ENCODE assay signal across 1 cellular context in the genomic region with DNA sequence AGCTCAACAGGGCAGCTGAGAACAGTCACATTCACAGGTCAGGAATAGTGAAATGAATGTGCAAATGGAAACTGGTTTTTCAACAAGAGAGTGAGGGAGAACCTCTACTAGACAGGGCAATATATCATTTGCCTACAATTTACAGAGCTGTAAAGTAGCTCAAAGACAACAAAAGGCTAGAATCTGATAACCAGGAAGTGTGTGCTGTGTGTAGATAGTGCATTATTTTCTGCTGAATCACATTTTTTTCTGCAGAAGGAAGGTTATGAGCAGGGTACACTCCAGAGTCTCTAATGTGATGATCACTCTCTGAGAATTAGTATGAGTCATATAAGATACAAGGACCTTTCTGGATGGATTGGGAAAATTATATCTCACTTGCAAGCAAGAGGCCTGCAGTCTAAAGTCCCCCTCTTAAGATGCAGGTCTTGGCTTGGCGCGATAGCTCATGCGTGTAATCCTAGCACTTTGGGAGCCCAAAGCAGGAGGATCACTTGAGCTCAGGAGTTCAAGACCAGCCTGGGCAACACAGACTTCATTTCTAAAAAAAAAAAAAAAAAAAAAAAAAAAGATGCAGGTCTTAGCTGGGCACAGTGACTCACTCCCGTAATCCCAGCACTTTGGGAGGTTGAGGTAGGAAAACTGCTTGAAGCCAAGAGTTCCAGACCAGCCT.
TF ChIP-seq lines count a peak whose summit lies in the region.

No MANE protein-coding gene starts in this region.

TF ChIP-seq in K562, 482 proteins besides CTCF, POLR2A, EP300 and RAD21 (continued from another document and continues in another):
- TF ChIP-seq, protein P1, sequence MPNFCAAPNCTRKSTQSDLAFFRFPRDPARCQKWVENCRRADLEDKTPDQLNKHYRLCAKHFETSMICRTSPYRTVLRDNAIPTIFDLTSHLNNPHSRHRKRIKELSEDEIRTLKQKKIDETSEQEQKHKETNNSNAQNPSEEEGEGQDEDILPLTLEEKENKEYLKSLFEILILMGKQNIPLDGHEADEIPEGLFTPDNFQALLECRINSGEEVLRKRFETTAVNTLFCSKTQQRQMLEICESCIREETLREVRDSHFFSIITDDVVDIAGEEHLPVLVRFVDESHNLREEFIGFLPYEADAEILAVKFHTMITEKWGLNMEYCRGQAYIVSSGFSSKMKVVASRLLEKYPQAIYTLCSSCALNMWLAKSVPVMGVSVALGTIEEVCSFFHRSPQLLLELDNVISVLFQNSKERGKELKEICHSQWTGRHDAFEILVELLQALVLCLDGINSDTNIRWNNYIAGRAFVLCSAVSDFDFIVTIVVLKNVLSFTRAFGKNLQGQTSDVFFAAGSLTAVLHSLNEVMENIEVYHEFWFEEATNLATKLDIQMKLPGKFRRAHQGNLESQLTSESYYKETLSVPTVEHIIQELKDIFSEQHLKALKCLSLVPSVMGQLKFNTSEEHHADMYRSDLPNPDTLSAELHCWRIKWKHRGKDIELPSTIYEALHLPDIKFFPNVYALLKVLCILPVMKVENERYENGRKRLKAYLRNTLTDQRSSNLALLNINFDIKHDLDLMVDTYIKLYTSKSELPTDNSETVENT (CRISPR knock-in tag; IDR thresholded peaks at IDR 0.05): no peak
- TF ChIP-seq SUPT5H (IDR thresholded peaks at IDR 0.05) (no peak), GATA2 (CRISPR knock-in tag; IDR thresholded peaks at IDR 0.05) (peak; percentile 86), PTRF (tag; IDR thresholded peaks at IDR 0.05) (no peak), ZNF717 (CRISPR knock-in tag; IDR thresholded peaks at IDR 0.05) (no peak), CC2D1A (IDR thresholded peaks at IDR 0.05) (peak; percentile 41; the same call in 1 of the 2 replicates), ADNP (tag; IDR thresholded peaks at IDR 0.05) (peak; percentile 80; the same call in 1 of the 2 replicates), HES1 (IDR thresholded peaks at IDR 0.05; ENCODE audit: low read depth) (peak; percentile 63; the same call in 1 of the 2 replicates), ILF3 (IDR thresholded peaks at IDR 0.05; ENCODE audit: borderline replicate concordance) (no peak), FOXJ3 (CRISPR knock-in tag; IDR thresholded peaks at IDR 0.05) (no peak), SIRT6 (IDR thresholded peaks at IDR 0.05; ENCODE audit: low read depth, low read length) (no peak), MAZ (CRISPR knock-in tag; conservative IDR thresholded peaks at IDR 0.05 in 1 of 2, IDR thresholded peaks at IDR 0.05 in 1 of 2) (no peak), HNRNPL (IDR thresholded peaks at IDR 0.05; ENCODE audit: low read depth, low read length) (no peak), MXI1 (IDR thresholded peaks at IDR 0.05; ENCODE audit: low read depth, low read length) (no peak), FOXK2 (conservative IDR thresholded peaks at IDR 0.05 in 1 of 2, IDR thresholded peaks at IDR 0.05 in 1 of 2; ENCODE audit: low read depth in 2 of 2) (peak; percentile 33 to 70; a peak in 2 of 4 replicates), WHSC1 (IDR thresholded peaks at IDR 0.05; ENCODE audit: low read length) (no peak), MLLT1 (IDR thresholded peaks at IDR 0.05) (no peak), SMC3 (conservative IDR thresholded peaks at IDR 0.05; ENCODE audit: insufficient read depth, low read depth, low read length) (no peak), KDM4B (IDR thresholded peaks at IDR 0.05; ENCODE audit: borderline replicate concordance in 2 of 2, low read depth in 1 of 2) (no peak), FOXO4 (CRISPR knock-in tag; IDR thresholded peaks at IDR 0.05) (no peak), ETV6 (IDR thresholded peaks at IDR 0.05; ENCODE audit: borderline replicate concordance in 1 of 2, low read depth in 2 of 2, low read length in 1 of 2) (no peak), ETV6 (CRISPR knock-in tag; IDR thresholded peaks at IDR 0.05; ENCODE audit: borderline replicate concordance) (no peak), MEF2D (tag; conservative IDR thresholded peaks at IDR 0.05; ENCODE audit: low read depth) (no peak), CBFB (CRISPR knock-in tag; IDR thresholded peaks at IDR 0.05) (no peak), ZKSCAN8 (CRISPR knock-in tag; IDR thresholded peaks at IDR 0.05) (peak; percentile 48; the same call in 1 of the 2 replicates), U2AF1 (optimal IDR thresholded peaks at IDR 0.05; ENCODE audit: low read depth, low read length) (no peak), IFI16 (CRISPR knock-in tag; IDR thresholded peaks at IDR 0.05) (no peak), GATAD2B (IDR thresholded peaks at IDR 0.05; ENCODE audit: borderline replicate concordance) (peak; percentile 90), BRD9 (IDR thresholded peaks at IDR 0.05; ENCODE audit: low read depth, partially characterized antibody) (no peak), ATF6 (CRISPR knock-in tag; IDR thresholded peaks at IDR 0.05) (no peak), RBFOX2 (IDR thresholded peaks at IDR 0.05; ENCODE audit: low read depth, low read length) (no peak), HDAC3 (IDR thresholded peaks at IDR 0.05; ENCODE audit: borderline replicate concordance, partially characterized antibody) (peak; percentile 84), BACH1 (tag; IDR thresholded peaks at IDR 0.05) (peak; percentile 92), KDM5B (IDR thresholded peaks at IDR 0.05; ENCODE audit: insufficient replicate concordance, low read depth, low read length) (no peak), EP400 (IDR thresholded peaks at IDR 0.05) (peak; percentile 42; the same call in 1 of the 2 replicates), SMARCB1 (IDR thresholded peaks at IDR 0.05; ENCODE audit: insufficient read length, low read depth) (no peak), ZNF41 (CRISPR knock-in tag; conservative IDR thresholded peaks at IDR 0.05) (no peak), NR2C1 (IDR thresholded peaks at IDR 0.05) (no peak), NR2C1 (tag; IDR thresholded peaks at IDR 0.05) (no peak), SAFB (IDR thresholded peaks at IDR 0.05; ENCODE audit: borderline replicate concordance, low read depth, low read length) (no peak), RNF2 (IDR thresholded peaks at IDR 0.05) (peak; percentile 70; the same call in 1 of the 2 replicates), ZC3H11A (IDR thresholded peaks at IDR 0.05; ENCODE audit: low read depth, low read length) (no peak), GTF2A2 (tag; IDR thresholded peaks at IDR 0.05) (no peak), ZBTB2 (IDR thresholded peaks at IDR 0.05) (no peak; the same call in 1 of the 2 replicates), ELF4 (CRISPR knock-in tag; IDR thresholded peaks at IDR 0.05) (peak; percentile 77; the same call in 1 of the 2 replicates), DMBX1 (CRISPR knock-in tag; IDR thresholded peaks at IDR 0.05; ENCODE audit: borderline replicate concordance) (no peak), LCOR (CRISPR knock-in tag; IDR thresholded peaks at IDR 0.05) (peak; percentile 71), MYNN (IDR thresholded peaks at IDR 0.05) (peak; percentile 80), MYNN (CRISPR knock-in tag; IDR thresholded peaks at IDR 0.05) (no peak), FOXK1 (CRISPR knock-in tag; IDR thresholded peaks at IDR 0.05; ENCODE audit: borderline replicate concordance) (no peak), RUNX1 (IDR thresholded peaks at IDR 0.05; ENCODE audit: low read depth) (no peak)
- TF ChIP-seq, protein P2, sequence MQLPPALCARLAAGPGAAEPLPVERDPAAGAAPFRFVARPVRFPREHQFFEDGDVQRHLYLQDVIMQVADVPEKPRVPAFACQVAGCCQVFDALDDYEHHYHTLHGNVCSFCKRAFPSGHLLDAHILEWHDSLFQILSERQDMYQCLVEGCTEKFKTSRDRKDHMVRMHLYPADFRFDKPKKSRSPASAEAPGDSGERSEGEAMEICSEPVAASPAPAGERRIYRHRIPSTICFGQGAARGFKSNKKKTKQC (CRISPR knock-in tag; IDR thresholded peaks at IDR 0.05): no peak
- TF ChIP-seq, protein P3, sequence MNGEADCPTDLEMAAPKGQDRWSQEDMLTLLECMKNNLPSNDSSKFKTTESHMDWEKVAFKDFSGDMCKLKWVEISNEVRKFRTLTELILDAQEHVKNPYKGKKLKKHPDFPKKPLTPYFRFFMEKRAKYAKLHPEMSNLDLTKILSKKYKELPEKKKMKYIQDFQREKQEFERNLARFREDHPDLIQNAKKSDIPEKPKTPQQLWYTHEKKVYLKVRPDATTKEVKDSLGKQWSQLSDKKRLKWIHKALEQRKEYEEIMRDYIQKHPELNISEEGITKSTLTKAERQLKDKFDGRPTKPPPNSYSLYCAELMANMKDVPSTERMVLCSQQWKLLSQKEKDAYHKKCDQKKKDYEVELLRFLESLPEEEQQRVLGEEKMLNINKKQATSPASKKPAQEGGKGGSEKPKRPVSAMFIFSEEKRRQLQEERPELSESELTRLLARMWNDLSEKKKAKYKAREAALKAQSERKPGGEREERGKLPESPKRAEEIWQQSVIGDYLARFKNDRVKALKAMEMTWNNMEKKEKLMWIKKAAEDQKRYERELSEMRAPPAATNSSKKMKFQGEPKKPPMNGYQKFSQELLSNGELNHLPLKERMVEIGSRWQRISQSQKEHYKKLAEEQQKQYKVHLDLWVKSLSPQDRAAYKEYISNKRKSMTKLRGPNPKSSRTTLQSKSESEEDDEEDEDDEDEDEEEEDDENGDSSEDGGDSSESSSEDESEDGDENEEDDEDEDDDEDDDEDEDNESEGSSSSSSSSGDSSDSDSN (IDR thresholded peaks at IDR 0.05; ENCODE audit: borderline replicate concordance in 1 of 2, low read depth in 2 of 2, low read length in 2 of 2): peak in 1 of 2 experiments; percentile 72; a peak in 1 of 4 replicates
- TF ChIP-seq, protein P4, sequence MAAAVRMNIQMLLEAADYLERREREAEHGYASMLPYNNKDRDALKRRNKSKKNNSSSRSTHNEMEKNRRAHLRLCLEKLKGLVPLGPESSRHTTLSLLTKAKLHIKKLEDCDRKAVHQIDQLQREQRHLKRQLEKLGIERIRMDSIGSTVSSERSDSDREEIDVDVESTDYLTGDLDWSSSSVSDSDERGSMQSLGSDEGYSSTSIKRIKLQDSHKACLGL (CRISPR knock-in tag; IDR thresholded peaks at IDR 0.05; ENCODE audit: borderline replicate concordance, poor library complexity, severe bottlenecking): no peak
- TF ChIP-seq, protein P5, sequence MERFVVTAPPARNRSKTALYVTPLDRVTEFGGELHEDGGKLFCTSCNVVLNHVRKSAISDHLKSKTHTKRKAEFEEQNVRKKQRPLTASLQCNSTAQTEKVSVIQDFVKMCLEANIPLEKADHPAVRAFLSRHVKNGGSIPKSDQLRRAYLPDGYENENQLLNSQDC (CRISPR knock-in tag; IDR thresholded peaks at IDR 0.05): no peak
